Comparison of ENCODE assay signal across 27 cellular contexts in the genomic region with DNA sequence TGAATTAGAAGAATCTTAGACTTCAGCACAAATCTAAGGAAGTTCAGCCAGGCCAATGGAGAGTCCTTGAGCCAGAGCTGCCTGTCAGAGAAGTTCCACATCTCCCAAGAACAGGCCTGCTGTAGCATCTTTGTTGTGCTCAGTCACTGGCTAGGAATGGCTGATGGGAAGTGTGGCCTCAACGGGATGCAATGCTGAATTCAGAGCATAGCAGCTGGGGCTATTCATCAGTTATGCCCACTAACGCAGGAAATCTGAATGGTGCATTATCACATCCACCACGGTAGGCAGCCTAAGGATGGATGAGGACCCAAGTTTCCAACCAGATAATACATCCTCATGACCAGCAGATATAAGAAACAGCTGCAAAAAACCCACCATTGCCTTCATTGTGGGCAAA.
"Had no signal": no experiment of that assay in that cellular context is flagged by ENCODE, and none has a peak within 500 bp of the region (broad histone marks: within the 10 kb centered on the region; RNA-seq: fewer than 3 reads in every experiment).

No MANE protein-coding gene starts in this region.

- H2AFZ ChIP-seq: hepatocyte, parathyroid adenoma had no signal

- DNase-seq: activated CD4-positive, alpha-beta memory T cell treated with anti-CD3 and anti-CD28 coated beads for 36 hours; activated CD4-positive, alpha-beta T cell treated with anti-CD3 and anti-CD28 coated beads, Interleukin-2, amount 10 ng/mL, durations not matched to agents 24 days and 14 days; activated CD8-positive, alpha-beta memory T cell treated with anti-CD3 and anti-CD28 coated beads, Interleukin-2, amount 50 U/mL, for 4 hours; activated gamma-delta T cell; activated naive CD4-positive, alpha-beta T cell treated with anti-CD3 and anti-CD28 coated beads, Interleukin-2, amount 50 U/mL, for 16 hours; activated T-cell treated with anti-CD3 and anti-CD28 coated beads, Interleukin-2, amount 50 U/mL, for 1 hour; amygdala; dermis blood vessel endothelial cell; effector CD4-positive, alpha-beta T cell; gastrocnemius medialis; glutamatergic neuron; islet precursor cell; left cardiac atrium; left ventricle myocardium superior; naive thymus-derived CD4-positive, alpha-beta T cell; psoas muscle; sigmoid colon; stimulated activated CD4-positive, alpha-beta T cell treated with anti-CD3 and anti-CD28 coated beads, Interleukin-15, amount 100 ng/mL, for 24 hours; stimulated activated CD4-positive, alpha-beta T cell treated with anti-CD3 and anti-CD28 coated beads, Interleukin-2, amount 100 ng/mL, for 24 hours; stimulated activated naive B cell treated with anti-CD40 and anti-IgM and Interleukin-4, amounts not matched to agents 10 μg/mL and 1 μg/mL and 100 μg/mL, for 72 hours; tibial artery; WERI-Rb-1 had no signal

- H3K4me3 ChIP-seq: gastrocnemius medialis, hepatocyte, psoas muscle, sigmoid colon, suprapubic skin, tibial artery had no signal

- H3K27me3 ChIP-seq: gastrocnemius medialis, hepatocyte, sigmoid colon, suprapubic skin, tibial artery had no signal

- H3K4me2 ChIP-seq: hepatocyte had no signal

- H3K9ac ChIP-seq: parathyroid adenoma had no signal

- ATAC-seq: activated CD4-positive, CD25-positive, alpha-beta regulatory T cell treated with anti-CD3 and anti-CD28 coated beads, Interleukin-2, amount 50 U/mL, for 24 hours; gastrocnemius medialis; left cardiac atrium; left ventricle myocardium superior; naive thymus-derived CD4-positive, alpha-beta T cell; psoas muscle; stimulated activated naive B cell treated with anti-CD40 and anti-IgM and Interleukin-4, amounts not matched to agents 10 μg/mL and 1 μg/mL and 100 μg/mL, for 72 hours had no signal

- H3K9me3 ChIP-seq: gastrocnemius medialis, psoas muscle, sigmoid colon, suprapubic skin, tibial artery had no signal

- H3K27ac ChIP-seq: epithelial cell of prostate, gastrocnemius medialis, hepatocyte, parathyroid adenoma, psoas muscle, sigmoid colon, suprapubic skin, tibial artery, WERI-Rb-1 had no signal
